In the genomic region with DNA sequence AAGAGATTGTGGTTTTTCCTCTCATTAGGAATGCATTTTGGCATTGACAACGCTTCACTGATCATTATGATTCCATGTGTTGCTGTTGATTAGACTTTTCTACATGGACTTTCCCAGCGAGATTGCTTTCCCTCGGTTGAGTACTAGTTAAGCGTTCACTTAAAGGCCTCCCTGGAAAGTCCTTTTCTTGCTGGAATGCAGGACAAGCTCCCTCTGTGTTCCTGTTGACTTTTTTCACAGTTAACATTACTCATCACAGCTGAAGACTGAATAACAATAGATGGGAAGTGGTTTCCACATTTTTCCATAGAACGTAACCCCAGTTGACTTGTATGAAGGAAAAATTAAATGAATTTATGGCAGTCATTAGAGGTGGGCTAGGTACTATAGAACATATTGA, we compare ENCODE assay signal across 12 cellular contexts. TPM values are rescaled to one million over a fixed set of nuclear protein-coding genes. Genes with fewer than 3 reads are reported as not detected.
DNase-seq lines count a peak whose midpoint lies in the region; ATAC-seq and TF ChIP-seq lines count a peak whose summit lies in the region.
"Had no signal": no experiment of that assay in that cellular context is flagged by ENCODE, and none has a peak within 500 bp of the region (broad histone marks: within the 10 kb centered on the region; RNA-seq: fewer than 3 reads in every experiment).

No MANE protein-coding gene starts in this region.

- peaks cover 6% of the 10 kb centered on the region for H3K36me3 Mint-ChIP-seq in osteocyte (ENCODE audit: unreplicated experiment)

- H3K27ac ChIP-seq in esophagus squamous epithelium = peak overlapping the region; percentile 47 to 97 (median 73)

- peak overlapping the region; percentile 99 for H3K27ac Mint-ChIP-seq in osteocyte (ENCODE audit: unreplicated experiment)

- H3K9me3 Mint-ChIP-seq in osteocyte (ENCODE audit: unreplicated experiment) = no peaks in the 10 kb centered on the region
- H3K9me3 Mint-ChIP-seq: central memory CD8-positive, alpha-beta T cell had no signal

- no peaks in the 10 kb centered on the region for H3K27me3 Mint-ChIP-seq in osteocyte (ENCODE audit: unreplicated experiment)

- H3K4me3 ChIP-seq in esophagus squamous epithelium = no peak overlapping the region
- H3K4me3 ChIP-seq: testis had no signal

- ATAC-seq in HG03442 (IDR thresholded peaks at IDR 0.05; ENCODE audit: unreplicated experiment) = no peak

- TF ChIP-seq CTCF in esophagus squamous epithelium (IDR thresholded peaks at IDR 0.05) (no peak), osteocyte (IDR thresholded peaks at IDR 0.05) (no peak)

- peaks cover 20 to 60% (median 20%) of the 10 kb centered on the region in 3 donors for H3K4me1 ChIP-seq in esophagus squamous epithelium

- DNase-seq in EH (ENCODE audit: low read depth) = peak; percentile 90
- peak; percentile 88 for DNase-seq in RPMI7951 (ENCODE audit: low read depth)
- DNase-seq in esophagus squamous epithelium (lab: John Stamatoyannopoulos, UW) = no peak
- no peak for DNase-seq in osteocyte (ENCODE audit: extremely low spot score, unreplicated experiment)
- DNase-seq in NOMO-1 (lab: John Stamatoyannopoulos, UW; ENCODE audit: unreplicated experiment in 2 of 2) = no peak
- no peak for DNase-seq in activated CD4-positive, alpha-beta T cell treated with anti-CD3 and anti-CD28 coated beads, Interleukin-2, amount 50 U/mL, for 1 hour
- no peak for DNase-seq in NCI-H774 (lab: John Stamatoyannopoulos, UW)
- DNase-seq: activated CD8-positive, alpha-beta memory T cell treated with anti-CD3 and anti-CD28 coated beads for 24 hours; MM.1S; testis had no signal

- peaks cover 0 to 16% (median 0%) of the 10 kb centered on the region in 4 donors for H3K27me3 ChIP-seq in esophagus squamous epithelium
- H3K27me3 ChIP-seq: testis had no signal

- no peak for TF ChIP-seq POLR2A in esophagus squamous epithelium (IDR thresholded peaks at IDR 0.05)

- peaks cover 50% of the 10 kb centered on the region for H3K4me1 Mint-ChIP-seq in osteocyte (ENCODE audit: unreplicated experiment)

- 32 to 37% methylated on average over 5 of the region's 5 CpGs for WGBS in esophagus squamous epithelium, 2 donors

- no peaks in the 10 kb centered on the region for H3K36me3 ChIP-seq in esophagus squamous epithelium

- intact Hi-C loops in esophagus squamous epithelium (cut with DNase I) = no loop called here

- H3K9me3 ChIP-seq in esophagus squamous epithelium = no peaks in the 10 kb centered on the region
- H3K9me3 ChIP-seq: testis had no signal

- H3K4me3 Mint-ChIP-seq in osteocyte (ENCODE audit: unreplicated experiment) = peak overlapping the region; percentile 1
- H3K4me3 Mint-ChIP-seq: central memory CD8-positive, alpha-beta T cell had no signal

RNA-seq across cellular contexts. Expression of a gene that starts 2.6 kb away (rescaled TPM):
- total RNA-seq in RPMI7951 (2014; rRNA removed; shearing (Covaris generic)) = 250 and 313 TPM in 2 replicates
- total RNA-seq in esophagus squamous epithelium (100 to 1,000 TPM in 2 of 4 donors, 10 to 100 TPM in 2; 21.7 to 171 (median 86.8) TPM), osteocyte (492 and 502 TPM in 2 replicates)

RNA-seq across cellular contexts. Expression of a gene that starts 22.7 kb away (rescaled TPM):
- total RNA-seq in RPMI7951 (2014; rRNA removed; shearing (Covaris generic)) = 74.9 and 109 TPM in 2 replicates
- total RNA-seq in esophagus squamous epithelium = 10 to 100 TPM; 31.8 to 85.3 (median 73.4) TPM
- total RNA-seq in osteocyte = 81.6 and 86.8 TPM in 2 replicates

Comparison
In these comparisons a context has a peak if more than half of its experiments do, and no peak if none do; other contexts are left out.
1. DNase-seq: peak in EH (single experiment) and RPMI7951 (single experiment); none in esophagus squamous epithelium (single experiment), osteocyte (single experiment), NOMO-1 (0 of 2), activated CD4-positive, alpha-beta T cell treated with anti-CD3 and anti-CD28 coated beads, Interleukin-2, amount 50 U/mL, for 1 hour (single experiment) and NCI-H774 (single experiment).